In the genomic region with DNA sequence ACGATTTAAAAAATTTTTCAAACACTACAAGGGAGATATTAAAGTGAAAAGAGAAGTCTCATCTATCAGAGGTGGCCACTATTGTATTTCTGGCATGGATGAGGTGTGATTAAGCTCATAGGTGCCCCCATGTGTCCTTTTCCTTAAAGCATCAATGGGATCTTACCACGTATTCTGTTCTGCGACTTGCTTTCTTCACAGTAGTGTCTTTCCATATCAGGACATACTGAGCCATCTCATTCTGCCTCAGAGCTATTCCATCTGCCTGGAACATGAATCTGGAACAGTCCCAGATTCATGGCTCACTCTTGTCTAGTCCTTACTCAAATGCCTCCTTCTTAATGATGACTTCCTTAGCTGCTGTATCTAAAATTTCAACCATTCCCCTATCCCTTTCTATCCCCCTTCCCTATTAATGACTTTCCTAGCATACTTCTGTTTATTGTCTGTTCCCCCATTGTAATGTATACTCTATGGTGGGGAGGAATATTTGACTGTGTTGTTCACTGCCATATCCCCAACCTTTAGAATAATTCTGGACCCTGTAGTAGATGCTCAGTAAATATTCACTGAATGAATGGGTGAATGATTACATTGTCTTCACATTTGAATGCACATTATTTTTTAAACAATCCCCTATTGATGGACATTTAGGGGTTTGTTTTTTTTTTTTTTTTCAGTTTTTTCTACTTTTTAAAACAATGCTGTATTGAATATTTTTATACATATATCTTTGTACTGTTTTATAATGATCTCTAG, we compare ENCODE assay signal across 23 cellular contexts. TPM values are rescaled to one million over a fixed set of nuclear protein-coding genes. Genes with fewer than 3 reads are reported as not detected.
DNase-seq lines count a peak whose midpoint lies in the region; ATAC-seq, FAIRE-seq and TF ChIP-seq lines count a peak whose summit lies in the region.
"Had no signal": no experiment of that assay in that cellular context is flagged by ENCODE, and none has a peak within 500 bp of the region (broad histone marks: within the 10 kb centered on the region; RNA-seq: fewer than 3 reads in every experiment).

No MANE protein-coding gene starts in this region.

- H3K4me3 ChIP-seq in HEK293 (ENCODE audit: low read depth, low read length) (no peak overlapping the region), astrocyte (ENCODE audit: insufficient read depth, low read depth, low read length) (no peak overlapping the region), gastroesophageal sphincter (no peak overlapping the region), stomach (no peak overlapping the region)
- H3K4me3 ChIP-seq: lower lobe of right lung, neural progenitor cell, vagina had no signal

- H3K27ac Mint-ChIP-seq in astrocyte (ENCODE audit: unreplicated experiment), result peak overlapping the region; percentile 75
- H3K27ac Mint-ChIP-seq in stimulated activated effector memory CD8-positive, alpha-beta T cell treated with anti-CD3 and anti-CD28 coated beads, Interleukin-12 subunit alpha, Interleukin-12 subunit beta, amount 100 ng/mL, for 72 hours, result no peak overlapping the region
- H3K27ac Mint-ChIP-seq in activated CD4-positive, alpha-beta T cell treated with anti-CD3 and anti-CD28 coated beads, Interleukin-2, amount 10 ng/mL, durations not matched to agents 24 days and 14 days, result no peak overlapping the region
- H3K27ac Mint-ChIP-seq: activated CD8-positive, alpha-beta T cell treated with anti-CD3 and anti-CD28 coated beads for 36 hours; dendritic cell treated with granulocyte-macrophage colony-stimulating factor and Interleukin-4, amounts not matched to agents 40 ng/mL and 50 ng/mL, for 4 days; IgD-negative memory B cell; neural progenitor cell; stimulated activated memory B cell treated with anti-CD40 and anti-IgM and Interleukin-4, amounts not matched to agents 10 μg/mL and 1 μg/mL and 100 μg/mL, for 72 hours had no signal

- H3K9me3 Mint-ChIP-seq in astrocyte (ENCODE audit: unreplicated experiment), result no peaks in the 10 kb centered on the region
- no peaks in the 10 kb centered on the region for H3K9me3 Mint-ChIP-seq in stimulated activated effector memory CD8-positive, alpha-beta T cell treated with anti-CD3 and anti-CD28 coated beads, Interleukin-12 subunit alpha, Interleukin-12 subunit beta, amount 100 ng/mL, for 72 hours
- H3K9me3 Mint-ChIP-seq in activated CD4-positive, alpha-beta T cell treated with anti-CD3 and anti-CD28 coated beads, Interleukin-2, amount 10 ng/mL, durations not matched to agents 24 days and 14 days, result no peaks in the 10 kb centered on the region
- H3K9me3 Mint-ChIP-seq: activated CD8-positive, alpha-beta T cell treated with anti-CD3 and anti-CD28 coated beads for 36 hours; activated T-helper 2 cell treated with anti-CD3 and anti-CD28 coated beads, Interferon-gamma antibody, Interleukin-2, Interleukin-4, amounts not matched to agents 10 μg/mL and 5 μg/mL and 100 μg/mL, durations not matched to agents 14 hours and 24 hours and 36 hours; dendritic cell treated with granulocyte-macrophage colony-stimulating factor and Interleukin-4, amounts not matched to agents 40 ng/mL and 50 ng/mL, for 4 days; IgD-negative memory B cell; neural progenitor cell; stimulated activated memory B cell treated with anti-CD40 and anti-IgM and Interleukin-4, amounts not matched to agents 10 μg/mL and 1 μg/mL and 100 μg/mL, for 72 hours had no signal

- H3K4me3 Mint-ChIP-seq in astrocyte (ENCODE audit: unreplicated experiment), result no peak overlapping the region
- H3K4me3 Mint-ChIP-seq in stimulated activated effector memory CD8-positive, alpha-beta T cell treated with anti-CD3 and anti-CD28 coated beads, Interleukin-12 subunit alpha, Interleukin-12 subunit beta, amount 100 ng/mL, for 72 hours, result no peak overlapping the region
- no peak overlapping the region for H3K4me3 Mint-ChIP-seq in activated CD4-positive, alpha-beta T cell treated with anti-CD3 and anti-CD28 coated beads, Interleukin-2, amount 10 ng/mL, durations not matched to agents 24 days and 14 days
- H3K4me3 Mint-ChIP-seq: activated CD8-positive, alpha-beta T cell treated with anti-CD3 and anti-CD28 coated beads for 36 hours; dendritic cell treated with granulocyte-macrophage colony-stimulating factor and Interleukin-4, amounts not matched to agents 40 ng/mL and 50 ng/mL, for 4 days; IgD-negative memory B cell; neural progenitor cell; stimulated activated memory B cell treated with anti-CD40 and anti-IgM and Interleukin-4, amounts not matched to agents 10 μg/mL and 1 μg/mL and 100 μg/mL, for 72 hours had no signal

- ATAC-seq in gastroesophageal sphincter, result peak; percentile 61
- ATAC-seq in stimulated activated effector memory CD8-positive, alpha-beta T cell treated with anti-CD3 and anti-CD28 coated beads, Interleukin-12 subunit alpha, Interleukin-12 subunit beta, amount 100 ng/mL, for 72 hours, result no peak
- ATAC-seq: activated CD8-positive, alpha-beta T cell treated with anti-CD3 and anti-CD28 coated beads for 36 hours; lower lobe of right lung; stimulated activated memory B cell treated with anti-CD40 and anti-IgM and Interleukin-4, amounts not matched to agents 10 μg/mL and 1 μg/mL and 100 μg/mL, for 72 hours had no signal

- peaks cover 13% of the 10 kb centered on the region for H4K20me1 ChIP-seq in astrocyte (ENCODE audit: insufficient read depth, low read length)

- no peak for TF ChIP-seq CTCF in HEK293 (tag by site-specific recombination; IDR thresholded peaks at IDR 0.05)
- no peak for TF ChIP-seq CTCF in astrocyte (IDR thresholded peaks at IDR 0.05; ENCODE audit: insufficient read depth, low read depth, low read length)
- TF ChIP-seq CTCF in gastroesophageal sphincter (IDR thresholded peaks at IDR 0.05), result no peak
- no peak for TF ChIP-seq CTCF in stomach (IDR thresholded peaks at IDR 0.05)

- no peaks in the 10 kb centered on the region; the same call in 1 of the 2 replicates for H3K4me1 ChIP-seq in HEK293 (ENCODE audit: control insufficient read depth, insufficient read depth, low read length)
- peaks cover 13% of the 10 kb centered on the region for H3K4me1 ChIP-seq in astrocyte (ENCODE audit: insufficient read depth, low read length)
- peaks cover 0 to 63% (median 14%) of the 10 kb centered on the region in 3 donors for H3K4me1 ChIP-seq in gastroesophageal sphincter
- H3K4me1 ChIP-seq in stomach, result peaks cover 0 to 52% (median 27%) of the 10 kb centered on the region in 4 donors
- H3K4me1 ChIP-seq: lower lobe of right lung, neural progenitor cell had no signal

- no peak for DNase-seq in astrocyte (ENCODE audit: low read depth)
- DNase-seq in stomach, result no peak
- no peak for DNase-seq in stimulated activated effector memory CD8-positive, alpha-beta T cell treated with anti-CD3 and anti-CD28 coated beads, Interleukin-12 subunit alpha, Interleukin-12 subunit beta, amount 100 ng/mL, for 72 hours (ENCODE audit: low spot score in 2 of 2)
- no peak for DNase-seq in UCSD-AML1 (lab: John Stamatoyannopoulos, UW; ENCODE audit: unreplicated experiment)
- no peak for DNase-seq in activated CD4-positive, alpha-beta T cell treated with anti-CD3 and anti-CD28 coated beads, Interleukin-2, amount 10 ng/mL, durations not matched to agents 24 days and 14 days
- DNase-seq: activated CD8-positive, alpha-beta T cell treated with anti-CD3 and anti-CD28 coated beads for 36 hours; amygdala; DMS 273 treated with DMSO at 0.1 percent for 48 hours; lower lobe of right lung; NCI-H1105; NCI-H226; SK-N-SH had no signal

- TF ChIP-seq POLR2A in gastroesophageal sphincter (IDR thresholded peaks at IDR 0.05), result no peak
- no peak for TF ChIP-seq POLR2A in stomach (IDR thresholded peaks at IDR 0.05)

- H3K79me2 ChIP-seq in astrocyte (ENCODE audit: insufficient read depth, low read length), result peaks cover 14% of the 10 kb centered on the region

- CTCF ChIA-PET in HEK293 (lab: Yijun Ruan, JAX), result interaction anchor here (0.6 to 2.9 kb wide), 4 partner anchors 12 to 129 kb away, joined by 5 to 20 read pairs (median 8); a partner anchor contains a TSS

- POLR2A ChIA-PET in HEK293 (lab: Yijun Ruan, JAX), result interaction anchor here (2.1 kb wide), 1 partner anchor 11 kb away, joined by 8 read pairs; a partner anchor contains a TSS

- H3K9ac ChIP-seq in astrocyte (ENCODE audit: low read length), result no peak overlapping the region
- H3K9ac ChIP-seq: neural progenitor cell, SK-N-SH had no signal

- H3K27me3 ChIP-seq in astrocyte (ENCODE audit: insufficient read depth, low read length) (no peaks in the 10 kb centered on the region), gastroesophageal sphincter (no peaks in the 10 kb centered on the region), stomach (no peaks in the 10 kb centered on the region)
- H3K27me3 ChIP-seq: neural progenitor cell, vagina had no signal

- intact Hi-C loops in stomach (cut with DNase I; ENCODE audit: low total_unique reads), result loop anchor here (10.0 kb wide), 1 partner anchor 85 kb away; a partner anchor contains a TSS
- intact Hi-C loops in activated CD4-positive, alpha-beta T cell treated with anti-CD3 and anti-CD28 coated beads, Interleukin-2, amount 10 ng/mL, durations not matched to agents 24 days and 14 days (cut with micrococcal nuclease), result no loop called here

- H3K36me3 Mint-ChIP-seq in astrocyte (ENCODE audit: low read depth, unreplicated experiment), result peaks cover 9% of the 10 kb centered on the region
- peaks cover 59% of the 10 kb centered on the region for H3K36me3 Mint-ChIP-seq in stimulated activated effector memory CD8-positive, alpha-beta T cell treated with anti-CD3 and anti-CD28 coated beads, Interleukin-12 subunit alpha, Interleukin-12 subunit beta, amount 100 ng/mL, for 72 hours
- peaks cover 30% of the 10 kb centered on the region for H3K36me3 Mint-ChIP-seq in activated CD4-positive, alpha-beta T cell treated with anti-CD3 and anti-CD28 coated beads, Interleukin-2, amount 10 ng/mL, durations not matched to agents 24 days and 14 days (ENCODE audit: low read depth)

- peaks cover 19 to 78% of the 10 kb centered on the region in 2 experiments for H3K36me3 ChIP-seq in HEK293 (ENCODE audit: control insufficient read depth in 2 of 2, insufficient read depth in 1 of 2, low read length in 2 of 2)
- peaks cover 4% of the 10 kb centered on the region for H3K36me3 ChIP-seq in astrocyte (ENCODE audit: insufficient read depth, low read length)
- peaks cover 0 to 17% of the 10 kb centered on the region in 2 donors for H3K36me3 ChIP-seq in gastroesophageal sphincter
- peaks cover 5 to 57% (median 28%) of the 10 kb centered on the region in 4 donors for H3K36me3 ChIP-seq in stomach

- TF ChIP-seq EP300 in gastroesophageal sphincter (IDR thresholded peaks at IDR 0.05), result no peak
- TF ChIP-seq EP300 in stomach (IDR thresholded peaks at IDR 0.05), result no peak

- H2AFZ ChIP-seq in astrocyte (ENCODE audit: low read depth, low read length), result no peak overlapping the region
- H2AFZ ChIP-seq: neural progenitor cell had no signal

- FAIRE-seq in astrocyte (lab: Jason Lieb, UNC), result no peak
- FAIRE-seq: TTC549 had no signal

- H3K27ac ChIP-seq in HEK293 (ENCODE audit: extremely low read depth, low read depth, low read length) (no peak overlapping the region), astrocyte (ENCODE audit: low read depth, low read length) (no peak overlapping the region), gastroesophageal sphincter (peak overlapping the region; percentile 85 to 99 (median 88)), stomach (peak overlapping the region in 4 of 5 donors; percentile 62 to 81 (median 70))
- H3K27ac ChIP-seq: lower lobe of right lung, neural progenitor cell, vagina had no signal

- no peaks in the 10 kb centered on the region for H3K27me3 Mint-ChIP-seq in astrocyte (ENCODE audit: low read depth, unreplicated experiment)
- no peaks in the 10 kb centered on the region for H3K27me3 Mint-ChIP-seq in activated CD4-positive, alpha-beta T cell treated with anti-CD3 and anti-CD28 coated beads, Interleukin-2, amount 10 ng/mL, durations not matched to agents 24 days and 14 days
- H3K27me3 Mint-ChIP-seq: activated CD8-positive, alpha-beta T cell treated with anti-CD3 and anti-CD28 coated beads for 36 hours; dendritic cell treated with granulocyte-macrophage colony-stimulating factor and Interleukin-4, amounts not matched to agents 40 ng/mL and 50 ng/mL, for 4 days; IgD-negative memory B cell; stimulated activated memory B cell treated with anti-CD40 and anti-IgM and Interleukin-4, amounts not matched to agents 10 μg/mL and 1 μg/mL and 100 μg/mL, for 72 hours had no signal

- peaks cover 30% of the 10 kb centered on the region for H3K4me1 Mint-ChIP-seq in astrocyte (ENCODE audit: low read depth, unreplicated experiment)
- peaks cover 28% of the 10 kb centered on the region for H3K4me1 Mint-ChIP-seq in stimulated activated effector memory CD8-positive, alpha-beta T cell treated with anti-CD3 and anti-CD28 coated beads, Interleukin-12 subunit alpha, Interleukin-12 subunit beta, amount 100 ng/mL, for 72 hours
- peaks cover 20% of the 10 kb centered on the region for H3K4me1 Mint-ChIP-seq in activated CD4-positive, alpha-beta T cell treated with anti-CD3 and anti-CD28 coated beads, Interleukin-2, amount 10 ng/mL, durations not matched to agents 24 days and 14 days
- H3K4me1 Mint-ChIP-seq: neural progenitor cell had no signal

- H3K9me3 ChIP-seq in HEK293 (ENCODE audit: control insufficient read depth, insufficient read depth, low read depth, low read length), result no peaks in the 10 kb centered on the region
- H3K9me3 ChIP-seq in astrocyte (ENCODE audit: insufficient read depth, low read depth, low read length), result no peaks in the 10 kb centered on the region
- no peaks in the 10 kb centered on the region for H3K9me3 ChIP-seq in gastroesophageal sphincter
- H3K9me3 ChIP-seq in stomach, result no peaks in the 10 kb centered on the region
- H3K9me3 ChIP-seq: lower lobe of right lung, SK-N-SH, vagina had no signal

- peak overlapping the region; percentile 34 for H3K4me2 ChIP-seq in astrocyte (ENCODE audit: low read length)
- H3K4me2 ChIP-seq: neural progenitor cell had no signal

- WGBS in gastroesophageal sphincter (ENCODE audit: low coverage in 1 of 2), 2 donors, result 48 to 50% methylated on average over 3 of the region's 3 CpGs
- WGBS in stomach, 5 donors, result 65 to 84% (median 77%) methylated on average over 3 of the region's 3 CpGs

RNA-seq across cellular contexts. Expression of a gene that starts 11.1 kb away (rescaled TPM):
- 46.1 and 46.5 TPM in 2 replicates for total RNA-seq in astrocyte
- 10 to 100 TPM; 37.7 to 82.0 (median 44.1) TPM for total RNA-seq in gastroesophageal sphincter
- 10 to 100 TPM; 22.6 to 84.9 (median 50.4) TPM for total RNA-seq in stomach
- 10 to 100 TPM; 28.0 to 34.1 (median 32.2) TPM for polyA plus RNA-seq in stomach
- total RNA-seq in activated CD4-positive, alpha-beta T cell treated with anti-CD3 and anti-CD28 coated beads, Interleukin-2, amount 10 ng/mL, durations not matched to agents 24 days and 14 days, result 58.4 and 59.9 TPM in 2 replicates

RNA-seq across cellular contexts. Expression of a gene that starts 53.0 kb away (rescaled TPM):
- 298 and 540 TPM in 2 replicates for total RNA-seq in astrocyte
- 1,000 to 10,000 TPM; 2,261 to 5,929 (median 3,123) TPM for total RNA-seq in gastroesophageal sphincter
- 1,000 to 10,000 TPM in 2 of 5 donors, 100 to 1,000 TPM in 3; 444 to 2,977 (median 978) TPM for total RNA-seq in stomach
- 1,000 to 10,000 TPM in 1 of 3 donors, 100 to 1,000 TPM in 2; 143 to 1,485 (median 206) TPM for polyA plus RNA-seq in stomach
- not detected in 2 replicates for total RNA-seq in activated CD4-positive, alpha-beta T cell treated with anti-CD3 and anti-CD28 coated beads, Interleukin-2, amount 10 ng/mL, durations not matched to agents 24 days and 14 days
- total RNA-seq: H4 had no signal
- polyA plus RNA-seq: IgD-negative memory B cell had no signal

RNA-seq across cellular contexts. Expression of a gene that starts 55.8 kb away (rescaled TPM):
- not detected in 2 replicates for total RNA-seq in astrocyte
- total RNA-seq in gastroesophageal sphincter, result not detected
- not detected for total RNA-seq in stomach
- not detected for polyA plus RNA-seq in stomach
- total RNA-seq in activated CD4-positive, alpha-beta T cell treated with anti-CD3 and anti-CD28 coated beads, Interleukin-2, amount 10 ng/mL, durations not matched to agents 24 days and 14 days, result 0.07 TPM in 1 of 2 replicates, not detected in the other
- total RNA-seq: activated CD8-positive, alpha-beta T cell treated with anti-CD3 and anti-CD28 coated beads for 36 hours; activated T-helper 2 cell treated with anti-CD3 and anti-CD28 coated beads, Interferon-gamma antibody, Interleukin-2, Interleukin-4, amounts not matched to agents 10 μg/mL and 5 μg/mL and 100 μg/mL, durations not matched to agents 14 hours and 24 hours and 36 hours; lower lobe of right lung; vagina had no signal
- polyA plus RNA-seq: BJ, IgD-negative memory B cell had no signal

RNA-seq across cellular contexts. Expression of a gene that starts 59.9 kb away (rescaled TPM):
- total RNA-seq in astrocyte (38.3 and 39.6 TPM in 2 replicates), gastroesophageal sphincter (10 to 100 TPM; 19.6 to 25.8 (median 25.1) TPM), stomach (10 to 100 TPM in 3 of 5 donors, 1 to 10 TPM in 2; 9.0 to 45.2 (median 14.3) TPM)
- polyA plus RNA-seq in stomach, result 10 to 100 TPM; 16.7 to 25.4 (median 17.1) TPM
- 38.1 and 39.5 TPM in 2 replicates for total RNA-seq in activated CD4-positive, alpha-beta T cell treated with anti-CD3 and anti-CD28 coated beads, Interleukin-2, amount 10 ng/mL, durations not matched to agents 24 days and 14 days

Comparison
In these comparisons a context has a peak if more than half of its experiments do, and no peak if none do; other contexts are left out.
1. H3K27ac ChIP-seq: peak in gastroesophageal sphincter (4 of 4) and stomach (4 of 5); none in HEK293 (single experiment) and astrocyte (single experiment).
2. RNA of a gene that starts 53.0 kb away (total RNA-seq): 2,261 to 5,929 TPM in gastroesophageal sphincter, 444 to 2,977 TPM in stomach and 298 to 540 TPM in astrocyte; not detected in activated CD4-positive, alpha-beta T cell treated with anti-CD3 and anti-CD28 coated beads, Interleukin-2, amount 10 ng/mL, durations not matched to agents 24 days and 14 days; every median in the first group is over 100 times any median in the second.